Comparison of ENCODE assay signal across 4 cellular contexts in the genomic region with DNA sequence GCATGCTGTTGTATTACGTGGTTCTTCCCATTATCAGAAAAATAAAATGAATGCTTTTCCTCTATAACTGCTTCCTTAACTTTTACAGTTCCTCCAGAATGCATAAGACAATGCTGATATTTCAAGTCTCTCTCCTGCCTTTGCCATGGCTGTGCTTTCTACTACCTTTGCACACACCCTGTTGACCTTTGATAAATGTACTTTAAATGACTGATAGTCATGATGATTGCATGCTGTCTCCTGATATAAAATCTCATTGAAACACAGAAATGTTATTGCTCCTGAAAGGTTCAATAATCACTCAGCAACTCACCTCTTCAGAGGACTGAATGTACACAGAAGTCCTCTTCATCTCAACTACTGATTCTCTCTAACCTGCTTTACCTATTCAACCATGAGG. TPM values are rescaled to one million over a fixed set of nuclear protein-coding genes. Genes with fewer than 3 reads are reported as not detected.
"Had no signal": no experiment of that assay in that cellular context is flagged by ENCODE, and none has a peak within 500 bp of the region (broad histone marks: within the 10 kb centered on the region; RNA-seq: fewer than 3 reads in every experiment).

A gene with protein sequence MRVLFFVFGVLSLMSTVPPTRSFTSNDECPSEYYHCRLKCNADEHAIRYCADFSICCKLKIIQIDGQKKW (plus strand): TSS at position 395 of the 400 bp plus-strand sequence. CDS start 0 bp downstream, at position 395.

RNA-seq across cellular contexts. Expression of the gene that starts here (rescaled TPM):
- total RNA-seq: LHCN-M2, M059J, MCF 10A, NCI-H460 had no signal
